8 cellular contexts compared by ENCODE assay signal in genomic region chr11:535519-536454, GRCh38. TPM values are rescaled to one million over a fixed set of nuclear protein-coding genes. Genes with fewer than 3 reads are reported as not detected.
A peak's percentile ranks its signal among the peaks of the same experiment; 100 is the strongest.
DNase-seq lines count a peak whose midpoint lies in the region; TF ChIP-seq lines count a peak whose summit lies in the region.

HRAS (minus strand) TSS chr11:535576.

- TF ChIP-seq POLR2A in suprapubic skin (IDR thresholded peaks at IDR 0.05) = no peak

- DNase-seq in GF-D8 (lab: John Stamatoyannopoulos, UW) = peak; percentile 53
- peak; percentile 100 for DNase-seq in HEK293T (ENCODE audit: extremely low spot score)
- peak; percentile 95 for DNase-seq in NAMALWA (ENCODE audit: low spot score)
- DNase-seq in SK-N-MC (ENCODE audit: low read depth, low spot score) = peak; percentile 37
- peak; percentile 95 for DNase-seq in activated naive CD4-positive, alpha-beta T cell treated with anti-CD3 and anti-CD28 coated beads, Interleukin-2, amount 10 ng/mL, durations not matched to agents 7 days and 5 days
- peak; percentile 100 for DNase-seq in germinal center (ENCODE audit: low spot score)
- DNase-seq in occipital lobe (lab: John Stamatoyannopoulos, UW) = peak; percentile 93
- peak; percentile 95 to 98 for DNase-seq in suprapubic skin (ENCODE audit: low spot score in 2 of 2)

- peaks cover 25% of the 10 kb centered on the region for H3K4me1 Mint-ChIP-seq in activated naive CD4-positive, alpha-beta T cell treated with anti-CD3 and anti-CD28 coated beads, Interleukin-2, amount 10 ng/mL, durations not matched to agents 7 days and 5 days

- no peaks in the 10 kb centered on the region for H3K9me3 Mint-ChIP-seq in activated naive CD4-positive, alpha-beta T cell treated with anti-CD3 and anti-CD28 coated beads, Interleukin-2, amount 10 ng/mL, durations not matched to agents 7 days and 5 days

- TF ChIP-seq CTCF in suprapubic skin (IDR thresholded peaks at IDR 0.05) = no peak

- H3K4me1 ChIP-seq in suprapubic skin = peaks cover 52% of the 10 kb centered on the region

- H3K9me3 ChIP-seq in SK-N-MC (ENCODE audit: low read depth, low read length) (no peaks in the 10 kb centered on the region), suprapubic skin (no peaks in the 10 kb centered on the region)

- H3K36me3 ChIP-seq in SK-N-MC (ENCODE audit: insufficient read depth, low read length) (peaks cover 16% of the 10 kb centered on the region; the same call in 1 of the 2 replicates), suprapubic skin (peaks cover 28% of the 10 kb centered on the region)

- peaks cover 8% of the 10 kb centered on the region for H3K36me3 Mint-ChIP-seq in activated naive CD4-positive, alpha-beta T cell treated with anti-CD3 and anti-CD28 coated beads, Interleukin-2, amount 10 ng/mL, durations not matched to agents 7 days and 5 days

- no peaks in the 10 kb centered on the region for H3K27me3 ChIP-seq in suprapubic skin

- peak within 1 kb of the TSS; percentile 86 for H3K4me3 Mint-ChIP-seq in activated naive CD4-positive, alpha-beta T cell treated with anti-CD3 and anti-CD28 coated beads, Interleukin-2, amount 10 ng/mL, durations not matched to agents 7 days and 5 days

- CTCF ChIA-PET in HEK293T (lab: Yijun Ruan, JAX) = interaction anchor here (0.6 to 1.2 kb wide), 2 partner anchors 19 to 592 kb away, joined by 4 to 7 read pairs; no protein-coding TSS in a partner anchor
- CTCF ChIA-PET in activated naive CD4-positive, alpha-beta T cell treated with anti-CD3 and anti-CD28 coated beads, Interleukin-2, amount 10 ng/mL, durations not matched to agents 7 days and 5 days (lab: Charles Lee) = interaction anchor here (0.8 to 1.7 kb wide), 4 partner anchors 13 to 105 kb away, joined by 3 to 4 read pairs (median 3); no protein-coding TSS in a partner anchor

- WGBS in suprapubic skin = 4% methylated on average over 41 of the region's 97 CpGs

- TF ChIP-seq EP300 in suprapubic skin (IDR thresholded peaks at IDR 0.05) = no peak

- peak within 1 kb of the TSS; percentile 80 for H3K9ac ChIP-seq in SK-N-MC (ENCODE audit: insufficient read length)

- POLR2A ChIA-PET in HEK293T (lab: Yijun Ruan, JAX) = interaction anchor here (0.6 to 1.7 kb wide), 14 partner anchors 9 to 206 kb away, joined by 3 to 7 read pairs (median 3); partner anchors contain the start of genes PHRF1 and TMEM80

- H3K27ac ChIP-seq in SK-N-MC (peak within 1 kb of the TSS; percentile 86), suprapubic skin (peak within 1 kb of the TSS; percentile 96)

- H3K27ac Mint-ChIP-seq in activated naive CD4-positive, alpha-beta T cell treated with anti-CD3 and anti-CD28 coated beads, Interleukin-2, amount 10 ng/mL, durations not matched to agents 7 days and 5 days = peak within 1 kb of the TSS; percentile 94

- peak within 1 kb of the TSS; percentile 89 for H3K4me3 ChIP-seq in SK-N-MC
- peak within 1 kb of the TSS; percentile 91 for H3K4me3 ChIP-seq in suprapubic skin

- peaks cover 29% of the 10 kb centered on the region for H3K27me3 Mint-ChIP-seq in activated naive CD4-positive, alpha-beta T cell treated with anti-CD3 and anti-CD28 coated beads, Interleukin-2, amount 10 ng/mL, durations not matched to agents 7 days and 5 days

TF ChIP-seq in HEK293T, 16 proteins besides CTCF, POLR2A, EP300 and RAD21:
- TF ChIP-seq FOXM1 (IDR thresholded peaks at IDR 0.05; ENCODE audit: borderline replicate concordance) = no peak
- peak; percentile 99 for TF ChIP-seq PKNOX1 (IDR thresholded peaks at IDR 0.05)

RNA-seq across cellular contexts. Expression of gene HRAS, which starts in this region (rescaled TPM):
- total RNA-seq in occipital lobe (27.0 TPM), suprapubic skin (100 to 1,000 TPM in 2 of 4 donors, 10 to 100 TPM in 2; 82.9 to 131 (median 96.2) TPM)

Comparison
In these comparisons a context has a peak if more than half of its experiments do, and no peak if none do; other contexts are left out.
1. Peak in every context shown above with its lines: DNase-seq, H3K4me3 ChIP-seq and H3K27ac ChIP-seq.
2. DNase-seq: peak in every context shown above with its lines; median percentile 100 in HEK293T; 100 in germinal center; 96 in suprapubic skin; 95 in NAMALWA; 95 in activated naive CD4-positive, alpha-beta T cell treated with anti-CD3 and anti-CD28 coated beads, Interleukin-2, amount 10 ng/mL, durations not matched to agents 7 days and 5 days; 93 in occipital lobe; 53 in GF-D8; 37 in SK-N-MC.